8 cellular contexts compared by ENCODE assay signal in genomic region chr2:44168684-44169154, GRCh38. TPM values are rescaled to one million over a fixed set of nuclear protein-coding genes. Genes with fewer than 3 reads are reported as not detected.
DNase-seq lines count a peak whose midpoint lies in the region; ATAC-seq, FAIRE-seq and TF ChIP-seq lines count a peak whose summit lies in the region.

Gene PPM1B (plus strand): TSS chr2:44168875. CDS start chr2:44201200, 32,325 bp downstream.

- DNase-seq in T-helper 2 cell (peak in 3 of 5 experiments; percentile 99 to 100 (median 99)), astrocyte of the spinal cord (ENCODE audit: low read depth, low spot score) (no peak), kidney epithelial cell (ENCODE audit: low read depth) (no peak), superior temporal gyrus (ENCODE audit: extremely low spot score) (no peak), RCC 7860 (ENCODE audit: low spot score) (no peak)
- DNase-seq in stimulated activated CD4-positive, alpha-beta T cell treated with anti-CD3 and anti-CD28 coated beads, Interleukin-2, amount 100 ng/mL, for 24 hours: peak; percentile 99 to 100

- no peak for FAIRE-seq in RCC 7860 (lab: Jason Lieb, UNC)

- TF ChIP-seq CTCF in astrocyte of the spinal cord (IDR thresholded peaks at IDR 0.05; ENCODE audit: low read depth, low read length) (no peak), kidney epithelial cell (IDR thresholded peaks at IDR 0.05; ENCODE audit: insufficient read depth, low read length, poor library complexity, severe bottlenecking) (no peak)

- H3K4me3 ChIP-seq in astrocyte of the spinal cord (ENCODE audit: low read depth, low read length): peak within 1 kb of the TSS; percentile 78
- peak within 1 kb of the TSS; percentile 93 for H3K4me3 ChIP-seq in kidney epithelial cell (ENCODE audit: low read depth, low read length)

- no peaks in the 10 kb centered on the region for H3K27me3 ChIP-seq in kidney epithelial cell (ENCODE audit: control insufficient read depth, insufficient read depth, low read length)

- H3K36me3 ChIP-seq in kidney epithelial cell (ENCODE audit: control insufficient read depth, insufficient read depth, low read length): no peaks in the 10 kb centered on the region

- in situ Hi-C loops in astrocyte of the spinal cord (cut with HindIII; ENCODE audit: low sequenced_read_pairs): no loop called here

- peak; percentile 78 for ATAC-seq in GM18907 (IDR thresholded peaks at IDR 0.05; ENCODE audit: unreplicated experiment)
- ATAC-seq in HG03045 (IDR thresholded peaks at IDR 0.05; ENCODE audit: unreplicated experiment): peak; percentile 73

RNA-seq across cellular contexts. Expression of gene PPM1B, which starts in this region (rescaled TPM):
- total RNA-seq in kidney epithelial cell: 22.7 TPM in 2 replicates

Comparison
In these comparisons a context has a peak if more than half of its experiments do, and no peak if none do; other contexts are left out.
1. DNase-seq: peak in T-helper 2 cell (3 of 5) and stimulated activated CD4-positive, alpha-beta T cell treated with anti-CD3 and anti-CD28 coated beads, Interleukin-2, amount 100 ng/mL, for 24 hours (2 of 2); none in astrocyte of the spinal cord (single experiment), kidney epithelial cell (single experiment), superior temporal gyrus (single experiment) and RCC 7860 (single experiment).